ENCODE assay signal across 1 cellular context in the genomic region with DNA sequence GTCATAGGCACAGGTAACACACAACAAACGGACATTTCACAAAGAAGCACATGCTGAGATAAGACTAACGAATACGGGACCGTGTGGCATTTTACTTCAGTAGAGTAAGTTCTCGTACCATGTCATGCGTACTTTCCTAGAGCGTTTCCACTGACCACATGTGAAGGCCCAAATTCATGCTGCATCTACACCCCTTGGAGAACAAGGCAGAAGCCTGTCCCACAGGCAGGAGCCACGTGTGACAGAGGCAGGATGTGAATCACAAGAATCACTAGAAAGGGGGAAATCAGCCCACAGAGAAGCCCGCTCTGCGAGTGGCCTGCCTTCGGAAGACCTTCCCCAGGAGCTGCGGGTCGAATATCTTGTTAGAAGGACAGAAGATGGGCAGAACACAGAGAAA.
TF ChIP-seq lines count a peak whose summit lies in the region.

No MANE protein-coding gene starts in this region.

TF ChIP-seq in K562, 482 proteins besides CTCF, POLR2A, EP300 and RAD21:
- TF ChIP-seq, protein P1, sequence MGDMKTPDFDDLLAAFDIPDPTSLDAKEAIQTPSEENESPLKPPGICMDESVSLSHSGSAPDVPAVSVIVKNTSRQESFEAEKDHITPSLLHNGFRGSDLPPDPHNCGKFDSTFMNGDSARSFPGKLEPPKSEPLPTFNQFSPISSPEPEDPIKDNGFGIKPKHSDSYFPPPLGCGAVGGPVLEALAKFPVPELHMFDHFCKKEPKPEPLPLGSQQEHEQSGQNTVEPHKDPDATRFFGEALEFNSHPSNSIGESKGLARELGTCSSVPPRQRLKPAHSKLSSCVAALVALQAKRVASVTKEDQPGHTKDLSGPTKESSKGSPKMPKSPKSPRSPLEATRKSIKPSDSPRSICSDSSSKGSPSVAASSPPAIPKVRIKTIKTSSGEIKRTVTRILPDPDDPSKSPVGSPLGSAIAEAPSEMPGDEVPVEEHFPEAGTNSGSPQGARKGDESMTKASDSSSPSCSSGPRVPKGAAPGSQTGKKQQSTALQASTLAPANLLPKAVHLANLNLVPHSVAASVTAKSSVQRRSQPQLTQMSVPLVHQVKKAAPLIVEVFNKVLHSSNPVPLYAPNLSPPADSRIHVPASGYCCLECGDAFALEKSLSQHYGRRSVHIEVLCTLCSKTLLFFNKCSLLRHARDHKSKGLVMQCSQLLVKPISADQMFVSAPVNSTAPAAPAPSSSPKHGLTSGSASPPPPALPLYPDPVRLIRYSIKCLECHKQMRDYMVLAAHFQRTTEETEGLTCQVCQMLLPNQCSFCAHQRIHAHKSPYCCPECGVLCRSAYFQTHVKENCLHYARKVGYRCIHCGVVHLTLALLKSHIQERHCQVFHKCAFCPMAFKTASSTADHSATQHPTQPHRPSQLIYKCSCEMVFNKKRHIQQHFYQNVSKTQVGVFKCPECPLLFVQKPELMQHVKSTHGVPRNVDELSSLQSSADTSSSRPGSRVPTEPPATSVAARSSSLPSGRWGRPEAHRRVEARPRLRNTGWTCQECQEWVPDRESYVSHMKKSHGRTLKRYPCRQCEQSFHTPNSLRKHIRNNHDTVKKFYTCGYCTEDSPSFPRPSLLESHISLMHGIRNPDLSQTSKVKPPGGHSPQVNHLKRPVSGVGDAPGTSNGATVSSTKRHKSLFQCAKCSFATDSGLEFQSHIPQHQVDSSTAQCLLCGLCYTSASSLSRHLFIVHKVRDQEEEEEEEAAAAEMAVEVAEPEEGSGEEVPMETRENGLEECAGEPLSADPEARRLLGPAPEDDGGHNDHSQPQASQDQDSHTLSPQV (IDR thresholded peaks at IDR 0.05), result no peak
- no peak for TF ChIP-seq ZNF224 (CRISPR knock-in tag; IDR thresholded peaks at IDR 0.05)
- TF ChIP-seq RBM17 (IDR thresholded peaks at IDR 0.05; ENCODE audit: borderline replicate concordance, low read depth, low read length), result no peak
- no peak for TF ChIP-seq ZBED1 (IDR thresholded peaks at IDR 0.05)
- TF ChIP-seq NCOA6 (IDR thresholded peaks at IDR 0.05), result no peak
- TF ChIP-seq BRCA1 (IDR thresholded peaks at IDR 0.05), result no peak
- no peak for TF ChIP-seq BRCA1 (CRISPR knock-in tag; IDR thresholded peaks at IDR 0.05)
- no peak for TF ChIP-seq PHF8 (IDR thresholded peaks at IDR 0.05; ENCODE audit: borderline replicate concordance, low read length)
TF ChIP-seq in K562: peak in this region for 0.
